ENCODE assay signal across 8 cellular contexts in the genomic region with DNA sequence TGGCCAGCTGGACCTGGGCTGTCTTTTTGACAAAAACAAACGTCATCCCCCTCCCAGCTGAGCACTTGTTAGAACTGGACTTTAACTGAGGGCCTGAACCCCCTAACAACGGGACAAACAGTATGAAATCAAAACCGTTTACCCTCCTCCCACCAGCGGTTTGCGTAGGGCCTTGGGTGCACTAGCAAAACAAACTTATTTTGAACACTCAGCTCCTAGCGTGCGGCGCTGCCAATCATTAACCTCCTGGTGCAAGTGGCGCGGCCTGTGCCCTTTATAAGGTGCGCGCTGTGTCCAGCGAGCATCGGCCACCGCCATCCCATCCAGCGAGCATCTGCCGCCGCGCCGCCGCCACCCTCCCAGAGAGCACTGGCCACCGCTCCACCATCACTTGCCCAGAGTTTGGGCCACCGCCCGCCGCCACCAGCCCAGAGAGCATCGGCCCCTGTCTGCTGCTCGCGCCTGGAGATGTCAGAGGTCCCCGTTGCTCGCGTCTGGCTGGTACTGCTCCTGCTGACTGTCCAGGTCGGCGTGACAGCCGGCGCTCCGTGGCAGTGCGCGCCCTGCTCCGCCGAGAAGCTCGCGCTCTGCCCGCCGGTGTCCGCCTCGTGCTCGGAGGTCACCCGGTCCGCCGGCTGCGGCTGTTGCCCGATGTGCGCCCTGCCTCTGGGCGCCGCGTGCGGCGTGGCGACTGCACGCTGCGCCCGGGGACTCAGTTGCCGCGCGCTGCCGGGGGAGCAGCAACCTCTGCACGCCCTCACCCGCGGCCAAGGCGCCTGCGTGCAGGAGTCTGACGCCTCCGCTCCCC. TPM values are rescaled to one million over a fixed set of nuclear protein-coding genes. Genes with fewer than 3 reads are reported as not detected.
DNase-seq lines count a peak whose midpoint lies in the region; ATAC-seq and TF ChIP-seq lines count a peak whose summit lies in the region.

A gene (plus strand): TSS at position 304 of the 808 bp plus-strand sequence. CDS start 165 bp downstream, at position 469.

- H2AFZ ChIP-seq in parathyroid adenoma: peak within 1 kb of the TSS; percentile 56

- H3K9ac ChIP-seq in parathyroid adenoma: no peak within 1 kb of the TSS

- DNase-seq in ELF-1 (ENCODE audit: low read depth, low spot score): peak; percentile 29
- DNase-seq in glutamatergic neuron: peak; percentile 58
- DNase-seq in central memory CD4-positive, alpha-beta T cell: no peak
- DNase-seq in NCI-H510A (lab: John Stamatoyannopoulos, UW): no peak
- no peak for DNase-seq in uterus

- peaks cover 8% of the 10 kb centered on the region for H3K27me3 Mint-ChIP-seq in glutamatergic neuron (ENCODE audit: unreplicated experiment)

- H3K4me3 Mint-ChIP-seq in glutamatergic neuron (ENCODE audit: unreplicated experiment): peak within 1 kb of the TSS; percentile 84

- no peaks in the 10 kb centered on the region for H3K36me3 ChIP-seq in parathyroid adenoma (ENCODE audit: control insufficient read depth, insufficient read depth, low read length)
- no peaks in the 10 kb centered on the region for H3K36me3 ChIP-seq in uterus

- H3K4me1 ChIP-seq in parathyroid adenoma (no peaks in the 10 kb centered on the region), uterus (peaks cover 0 to 12% of the 10 kb centered on the region in 2 donors)

- H3K79me2 ChIP-seq in parathyroid adenoma: no peaks in the 10 kb centered on the region

- H3K27ac Mint-ChIP-seq in glutamatergic neuron (ENCODE audit: unreplicated experiment): no peak within 1 kb of the TSS

- ATAC-seq in SK-N-SH treated with all-trans-retinoic acid at 6 μM for 48 hours (peak; percentile 78), GM19328 (IDR thresholded peaks at IDR 0.05; ENCODE audit: unreplicated experiment) (no peak)

- peak within 1 kb of the TSS; percentile 63 for H3K4me2 ChIP-seq in parathyroid adenoma (ENCODE audit: low read length)

- intact Hi-C loops in uterus (cut with DNase I; ENCODE audit: low total_unique reads): no loop called here

- no peak within 1 kb of the TSS for H3K27ac ChIP-seq in parathyroid adenoma
- no peak within 1 kb of the TSS for H3K27ac ChIP-seq in uterus

- H3K9me3 ChIP-seq in parathyroid adenoma (ENCODE audit: control insufficient read depth, low read length) (no peaks in the 10 kb centered on the region), uterus (no peaks in the 10 kb centered on the region)

- H3K4me3 ChIP-seq in parathyroid adenoma (ENCODE audit: low read depth, low read length): no peak within 1 kb of the TSS
- H3K4me3 ChIP-seq in uterus: peak within 1 kb of the TSS in 1 of 2 donors; percentile 26

- peaks cover 6% of the 10 kb centered on the region for H3K4me1 Mint-ChIP-seq in glutamatergic neuron (ENCODE audit: low read depth, unreplicated experiment)

- no peak for TF ChIP-seq CTCF in glutamatergic neuron (IDR thresholded peaks at IDR 0.05; ENCODE audit: partially characterized antibody, unreplicated experiment)
- TF ChIP-seq CTCF in parathyroid adenoma (IDR thresholded peaks at IDR 0.05): no peak
- TF ChIP-seq CTCF in uterus (IDR thresholded peaks at IDR 0.05): no peak

- H3K27me3 ChIP-seq in parathyroid adenoma (ENCODE audit: control insufficient read depth, insufficient read depth, low read length) (no peaks in the 10 kb centered on the region), uterus (no peaks in the 10 kb centered on the region)

- H3K36me3 Mint-ChIP-seq in glutamatergic neuron (ENCODE audit: unreplicated experiment): peaks cover 4% of the 10 kb centered on the region

- peaks cover 8% of the 10 kb centered on the region for H3K9me3 Mint-ChIP-seq in glutamatergic neuron (ENCODE audit: unreplicated experiment)

- no peak for TF ChIP-seq POLR2A in uterus (IDR thresholded peaks at IDR 0.05)

TF ChIP-seq in SK-N-SH treated with all-trans-retinoic acid at 6 μM for 48 hours, 23 proteins besides CTCF, POLR2A, EP300 and RAD21:
- TF ChIP-seq TCF4 (CRISPR knock-in tag; IDR thresholded peaks at IDR 0.05; ENCODE audit: borderline replicate concordance) (no peak), GLIS3 (CRISPR knock-in tag; IDR thresholded peaks at IDR 0.05) (no peak), OSR1 (CRISPR knock-in tag; IDR thresholded peaks at IDR 0.05) (no peak), ZNF8 (CRISPR knock-in tag; IDR thresholded peaks at IDR 0.05) (no peak), ZFP3 (CRISPR knock-in tag; IDR thresholded peaks at IDR 0.05) (no peak), ARNTL (CRISPR knock-in tag; IDR thresholded peaks at IDR 0.05; ENCODE audit: borderline replicate concordance, low read depth) (no peak), ZNF70 (CRISPR knock-in tag; IDR thresholded peaks at IDR 0.05) (no peak), ZNF565 (CRISPR knock-in tag; conservative IDR thresholded peaks at IDR 0.05; ENCODE audit: low read depth) (no peak), TOX (CRISPR knock-in tag; IDR thresholded peaks at IDR 0.05; ENCODE audit: borderline replicate concordance) (no peak), ZC3H10 (CRISPR knock-in tag; IDR thresholded peaks at IDR 0.05) (no peak), ISL1 (CRISPR knock-in tag; IDR thresholded peaks at IDR 0.05) (no peak), ZFP30 (CRISPR knock-in tag; IDR thresholded peaks at IDR 0.05) (no peak), SNAI2 (CRISPR knock-in tag; IDR thresholded peaks at IDR 0.05) (no peak), ESRRG (CRISPR knock-in tag; IDR thresholded peaks at IDR 0.05) (no peak), BACH2 (CRISPR knock-in tag; IDR thresholded peaks at IDR 0.05; ENCODE audit: borderline replicate concordance) (no peak), PPARA (CRISPR knock-in tag; IDR thresholded peaks at IDR 0.05; ENCODE audit: borderline replicate concordance) (no peak)
- TF ChIP-seq, protein P1, sequence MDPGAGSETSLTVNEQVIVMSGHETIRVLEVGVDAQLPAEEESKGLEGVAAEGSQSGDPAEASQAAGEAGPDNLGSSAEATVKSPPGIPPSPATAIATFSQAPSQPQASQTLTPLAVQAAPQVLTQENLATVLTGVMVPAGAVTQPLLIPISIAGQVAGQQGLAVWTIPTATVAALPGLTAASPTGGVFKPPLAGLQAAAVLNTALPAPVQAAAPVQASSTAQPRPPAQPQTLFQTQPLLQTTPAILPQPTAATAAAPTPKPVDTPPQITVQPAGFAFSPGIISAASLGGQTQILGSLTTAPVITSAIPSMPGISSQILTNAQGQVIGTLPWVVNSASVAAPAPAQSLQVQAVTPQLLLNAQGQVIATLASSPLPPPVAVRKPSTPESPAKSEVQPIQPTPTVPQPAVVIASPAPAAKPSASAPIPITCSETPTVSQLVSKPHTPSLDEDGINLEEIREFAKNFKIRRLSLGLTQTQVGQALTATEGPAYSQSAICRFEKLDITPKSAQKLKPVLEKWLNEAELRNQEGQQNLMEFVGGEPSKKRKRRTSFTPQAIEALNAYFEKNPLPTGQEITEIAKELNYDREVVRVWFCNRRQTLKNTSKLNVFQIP (CRISPR knock-in tag; IDR thresholded peaks at IDR 0.05; ENCODE audit: borderline replicate concordance, low read depth): no peak
- TF ChIP-seq, protein P2, sequence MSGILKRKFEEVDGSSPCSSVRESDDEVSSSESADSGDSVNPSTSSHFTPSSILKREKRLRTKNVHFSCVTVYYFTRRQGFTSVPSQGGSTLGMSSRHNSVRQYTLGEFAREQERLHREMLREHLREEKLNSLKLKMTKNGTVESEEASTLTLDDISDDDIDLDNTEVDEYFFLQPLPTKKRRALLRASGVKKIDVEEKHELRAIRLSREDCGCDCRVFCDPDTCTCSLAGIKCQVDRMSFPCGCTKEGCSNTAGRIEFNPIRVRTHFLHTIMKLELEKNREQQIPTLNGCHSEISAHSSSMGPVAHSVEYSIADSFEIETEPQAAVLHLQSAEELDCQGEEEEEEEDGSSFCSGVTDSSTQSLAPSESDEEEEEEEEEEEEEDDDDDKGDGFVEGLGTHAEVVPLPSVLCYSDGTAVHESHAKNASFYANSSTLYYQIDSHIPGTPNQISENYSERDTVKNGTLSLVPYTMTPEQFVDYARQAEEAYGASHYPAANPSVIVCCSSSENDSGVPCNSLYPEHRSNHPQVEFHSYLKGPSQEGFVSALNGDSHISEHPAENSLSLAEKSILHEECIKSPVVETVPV (CRISPR knock-in tag; IDR thresholded peaks at IDR 0.05): no peak
- TF ChIP-seq, protein P3, sequence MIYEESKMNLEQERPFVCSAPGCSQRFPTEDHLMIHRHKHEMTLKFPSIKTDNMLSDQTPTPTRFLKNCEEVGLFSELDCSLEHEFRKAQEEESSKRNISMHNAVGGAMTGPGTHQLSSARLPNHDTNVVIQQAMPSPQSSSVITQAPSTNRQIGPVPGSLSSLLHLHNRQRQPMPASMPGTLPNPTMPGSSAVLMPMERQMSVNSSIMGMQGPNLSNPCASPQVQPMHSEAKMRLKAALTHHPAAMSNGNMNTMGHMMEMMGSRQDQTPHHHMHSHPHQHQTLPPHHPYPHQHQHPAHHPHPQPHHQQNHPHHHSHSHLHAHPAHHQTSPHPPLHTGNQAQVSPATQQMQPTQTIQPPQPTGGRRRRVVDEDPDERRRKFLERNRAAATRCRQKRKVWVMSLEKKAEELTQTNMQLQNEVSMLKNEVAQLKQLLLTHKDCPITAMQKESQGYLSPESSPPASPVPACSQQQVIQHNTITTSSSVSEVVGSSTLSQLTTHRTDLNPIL (CRISPR knock-in tag; IDR thresholded peaks at IDR 0.05; ENCODE audit: low read depth): no peak
- TF ChIP-seq, protein P4, sequence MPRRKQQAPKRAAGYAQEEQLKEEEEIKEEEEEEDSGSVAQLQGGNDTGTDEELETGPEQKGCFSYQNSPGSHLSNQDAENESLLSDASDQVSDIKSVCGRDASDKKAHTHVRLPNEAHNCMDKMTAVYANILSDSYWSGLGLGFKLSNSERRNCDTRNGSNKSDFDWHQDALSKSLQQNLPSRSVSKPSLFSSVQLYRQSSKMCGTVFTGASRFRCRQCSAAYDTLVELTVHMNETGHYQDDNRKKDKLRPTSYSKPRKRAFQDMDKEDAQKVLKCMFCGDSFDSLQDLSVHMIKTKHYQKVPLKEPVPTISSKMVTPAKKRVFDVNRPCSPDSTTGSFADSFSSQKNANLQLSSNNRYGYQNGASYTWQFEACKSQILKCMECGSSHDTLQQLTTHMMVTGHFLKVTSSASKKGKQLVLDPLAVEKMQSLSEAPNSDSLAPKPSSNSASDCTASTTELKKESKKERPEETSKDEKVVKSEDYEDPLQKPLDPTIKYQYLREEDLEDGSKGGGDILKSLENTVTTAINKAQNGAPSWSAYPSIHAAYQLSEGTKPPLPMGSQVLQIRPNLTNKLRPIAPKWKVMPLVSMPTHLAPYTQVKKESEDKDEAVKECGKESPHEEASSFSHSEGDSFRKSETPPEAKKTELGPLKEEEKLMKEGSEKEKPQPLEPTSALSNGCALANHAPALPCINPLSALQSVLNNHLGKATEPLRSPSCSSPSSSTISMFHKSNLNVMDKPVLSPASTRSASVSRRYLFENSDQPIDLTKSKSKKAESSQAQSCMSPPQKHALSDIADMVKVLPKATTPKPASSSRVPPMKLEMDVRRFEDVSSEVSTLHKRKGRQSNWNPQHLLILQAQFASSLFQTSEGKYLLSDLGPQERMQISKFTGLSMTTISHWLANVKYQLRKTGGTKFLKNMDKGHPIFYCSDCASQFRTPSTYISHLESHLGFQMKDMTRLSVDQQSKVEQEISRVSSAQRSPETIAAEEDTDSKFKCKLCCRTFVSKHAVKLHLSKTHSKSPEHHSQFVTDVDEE (CRISPR knock-in tag; IDR thresholded peaks at IDR 0.05): no peak

RNA-seq across cellular contexts. Expression of the gene that starts here (rescaled TPM):
- not detected for total RNA-seq in glutamatergic neuron (ENCODE audit: unreplicated experiment)
- total RNA-seq in uterus: 1 to 10 TPM in 1 of 4 donors, not detected in 3; 1.9 TPM

Comparison
In these comparisons a context has a peak if more than half of its experiments do, and no peak if none do; other contexts are left out.
1. Peak in DNase-seq in glutamatergic neuron; RNA of the gene not detected or under 1 TPM.